Comparison of ENCODE assay signal across 1 cellular context in genomic region chr14:66206554-66206953, GRCh38.
TF ChIP-seq lines count a peak whose summit lies in the region.

No MANE protein-coding gene starts in this region.

TF ChIP-seq in GM12878, 131 proteins besides CTCF, POLR2A, EP300 and RAD21 (continued from another document):
- TF ChIP-seq USF2 (IDR thresholded peaks at IDR 0.05; ENCODE audit: borderline replicate concordance, low read depth, low read length), result no peak
- no peak for TF ChIP-seq SUZ12 (IDR thresholded peaks at IDR 0.05; ENCODE audit: unreplicated experiment)
- TF ChIP-seq ZBTB4 (CRISPR knock-in tag; IDR thresholded peaks at IDR 0.05), result no peak
- no peak for TF ChIP-seq SREBF2 (IDR thresholded peaks at IDR 0.05; ENCODE audit: low read length)
